In genomic region chr12:110012137-110012536, GRCh38 we compare ENCODE assay signal across 10 cellular contexts. TPM values are rescaled to one million over a fixed set of nuclear protein-coding genes. Genes with fewer than 3 reads are reported as not detected.
DNase-seq lines count a peak whose midpoint lies in the region; ATAC-seq, FAIRE-seq and TF ChIP-seq lines count a peak whose summit lies in the region.
"Had no signal": no experiment of that assay in that cellular context is flagged by ENCODE, and none has a peak within 500 bp of the region (broad histone marks: within the 10 kb centered on the region; RNA-seq: fewer than 3 reads in every experiment).

No MANE protein-coding gene starts in this region.

- CTCF ChIA-PET in OCI-LY7 (lab: Charles Lee; ENCODE audit: unreplicated experiment), result no interaction called here

- intact Hi-C loops in OCI-LY7 (cut with micrococcal nuclease; ENCODE audit: unreplicated experiment), result no loop called here
- intact Hi-C loops in heart right ventricle (cut with DNase I), result no loop called here
- intact Hi-C loops in posterior cingulate gyrus (cut with DNase I), result no loop called here

- no peak for DNase-seq in GM12891 (ENCODE audit: insufficient read length, low spot score)
- peak; percentile 80 for DNase-seq in OCI-LY7 (ENCODE audit: low spot score)
- peak; percentile 84 for DNase-seq in left lobe of liver (ENCODE audit: low spot score)
- no peak for DNase-seq in A172 (ENCODE audit: low spot score)
- no peak for DNase-seq in heart right ventricle
- DNase-seq in posterior cingulate gyrus, result no peak
- no peak for DNase-seq in foreskin melanocyte
- DNase-seq: left ventricle myocardium superior had no signal

- no peaks in the 10 kb centered on the region for H3K27me3 ChIP-seq in heart right ventricle
- H3K27me3 ChIP-seq: ascending aorta had no signal

- peak overlapping the region; percentile 3; the same call in 1 of the 2 replicates for H2AFZ ChIP-seq in OCI-LY7 (ENCODE audit: low read length)

- peak overlapping the region; percentile 64 for H3K4me3 ChIP-seq in OCI-LY7 (ENCODE audit: low read depth, low read length, poor library complexity, severe bottlenecking)
- H3K4me3 ChIP-seq in heart right ventricle, result no peak overlapping the region
- H3K4me3 ChIP-seq: ascending aorta had no signal

- POLR2A ChIA-PET in OCI-LY7 (lab: Charles Lee), result interaction anchor here (0.5 to 4.3 kb wide), 7 partner anchors 10 to 685 kb away, joined by 3 to 48 read pairs (median 12); partner anchors contain the start of gene ANKRD13A

- 88 to 97% methylated on average over 6 of the region's 6 CpGs for WGBS in heart right ventricle, 2 donors

- peak; percentile 62 for ATAC-seq in GM21390 (IDR thresholded peaks at IDR 0.05; ENCODE audit: unreplicated experiment)
- peak; percentile 93 for ATAC-seq in left lobe of liver
- no peak for ATAC-seq in heart right ventricle
- ATAC-seq: left ventricle myocardium superior had no signal

- H3K36me3 ChIP-seq in OCI-LY7 (ENCODE audit: insufficient read depth, low read length) (peaks cover 67% of the 10 kb centered on the region), heart right ventricle (peaks cover 0 to 54% (median 24%) of the 10 kb centered on the region in 9 donors)

- H4K20me1 ChIP-seq in OCI-LY7 (ENCODE audit: insufficient read depth, low read length), result no peaks in the 10 kb centered on the region

- no peaks in the 10 kb centered on the region for H3K9me2 ChIP-seq in OCI-LY7 (ENCODE audit: insufficient read depth, low read length)

- TF ChIP-seq CTCF in OCI-LY7 (conservative IDR thresholded peaks at IDR 0.05; ENCODE audit: low read length) (no peak), heart right ventricle (IDR thresholded peaks at IDR 0.05) (no peak)

- no TSS peak for BruUV-seq in OCI-LY7 (replicated peaks; lab: Mats Ljungman, UMichigan)

- H3K4me1 ChIP-seq in OCI-LY7 (ENCODE audit: insufficient read depth, low read length, poor library complexity, severe bottlenecking) (peaks cover 73% of the 10 kb centered on the region), heart right ventricle (peaks cover 0 to 40% (median 0%) of the 10 kb centered on the region in 9 donors)
- H3K4me1 ChIP-seq: ascending aorta had no signal

- H3K79me2 ChIP-seq in OCI-LY7 (ENCODE audit: insufficient read depth, low read depth, low read length), result peaks cover 86% of the 10 kb centered on the region

- H3K9me3 ChIP-seq in OCI-LY7 (ENCODE audit: low read length) (peaks cover 6% of the 10 kb centered on the region; the same call in 1 of the 2 replicates), heart right ventricle (peaks cover 0 to 7% (median 0%) of the 10 kb centered on the region in 11 donors)
- H3K9me3 ChIP-seq: ascending aorta had no signal

- H3K27ac ChIP-seq in OCI-LY7 (ENCODE audit: low read depth, low read length, poor library complexity, severe bottlenecking) (peak overlapping the region; percentile 83), heart right ventricle (peak overlapping the region in 1 of 10 donors; percentile 68)
- H3K27ac ChIP-seq: ascending aorta had no signal

- H3K4me2 ChIP-seq in OCI-LY7 (ENCODE audit: low read length), result peak overlapping the region; percentile 81

- TF ChIP-seq POLR2A in GM12891 (IDR thresholded peaks at IDR 0.05; ENCODE audit: low read depth, low read length), result no peak

- peak; percentile 72 for FAIRE-seq in GM12891 (lab: Jason Lieb, UNC)

TF ChIP-seq in GM12891, 5 proteins besides CTCF, POLR2A, EP300 and RAD21:
- TF ChIP-seq TAF1 (IDR thresholded peaks at IDR 0.05; ENCODE audit: low read depth, low read length), result no peak
- TF ChIP-seq POLR2AphosphoS5 (IDR thresholded peaks at IDR 0.05; ENCODE audit: low read depth, low read length), result no peak
- TF ChIP-seq PAX5 (IDR thresholded peaks at IDR 0.05; ENCODE audit: insufficient read depth, low read length, severe bottlenecking), result peak; percentile 54
- TF ChIP-seq SPI1 (IDR thresholded peaks at IDR 0.05; ENCODE audit: low read depth, low read length), result no peak
- TF ChIP-seq POU2F2 (IDR thresholded peaks at IDR 0.05; ENCODE audit: low read depth, low read length), result 0 out of 2 replicates have a peak, but pooled peaks have one; percentile 47
TF ChIP-seq in GM12891: peak in this region for 2.

RNA-seq across cellular contexts. Expression of gene ANKRD13A, which starts 12.9 kb away (rescaled TPM):
- 37.8 TPM for polyA plus RNA-seq in GM12891 (2012; ENCODE audit: low read depth, missing spikeins)
- total RNA-seq in OCI-LY7 (2014; rRNA removed; shearing (Covaris generic)), result 135 and 140 TPM in 2 replicates
- 208 and 216 TPM in 2 replicates for total RNA-seq in OCI-LY7 (2022)
- total RNA-seq in left lobe of liver, result 16.6 TPM
- 131 and 155 TPM in 2 replicates for total RNA-seq in A172 (2014; rRNA removed; shearing (Covaris generic))
- 10 to 100 TPM; 15.3 to 29.0 (median 18.6) TPM for total RNA-seq in heart right ventricle
- polyA plus RNA-seq in heart right ventricle, result 10 to 100 TPM; 14.0 to 25.7 TPM

RNA-seq across cellular contexts. Expression of gene GIT2, which starts 16.0 kb away (rescaled TPM):
- 24.6 TPM for polyA plus RNA-seq in GM12891 (2012; ENCODE audit: low read depth, missing spikeins)
- 57.1 and 60.6 TPM in 2 replicates for total RNA-seq in OCI-LY7 (2014; rRNA removed; shearing (Covaris generic))
- 123 and 124 TPM in 2 replicates for total RNA-seq in OCI-LY7 (2022)
- 15.5 TPM for total RNA-seq in left lobe of liver
- total RNA-seq in A172 (2014; rRNA removed; shearing (Covaris generic)), result 30.2 and 30.3 TPM in 2 replicates
- 10 to 100 TPM; 31.7 to 44.9 (median 40.1) TPM for total RNA-seq in heart right ventricle
- polyA plus RNA-seq in heart right ventricle, result 10 to 100 TPM; 17.8 to 21.5 TPM

RNA-seq across cellular contexts. Expression of gene C12orf76, which starts 36.2 kb away (rescaled TPM):
- 17.1 TPM for polyA plus RNA-seq in GM12891 (2012; ENCODE audit: low read depth, missing spikeins)
- total RNA-seq in OCI-LY7 (2014; rRNA removed; shearing (Covaris generic)), result 17.0 and 24.4 TPM in 2 replicates
- total RNA-seq in OCI-LY7 (2022) (24.1 and 36.6 TPM in 2 replicates), left lobe of liver (6.7 TPM), heart right ventricle (1 to 10 TPM; 3.7 to 8.3 (median 5.3) TPM)
- 12.9 and 18.3 TPM in 2 replicates for total RNA-seq in A172 (2014; rRNA removed; shearing (Covaris generic))
- polyA plus RNA-seq in heart right ventricle, result 1 to 10 TPM; 5.9 to 7.8 TPM

Comparison
In these comparisons a context has a peak if more than half of its experiments do, and no peak if none do; other contexts are left out.
1. DNase-seq: peak in OCI-LY7 (single experiment) and left lobe of liver (single experiment); none in GM12891 (single experiment), A172 (single experiment), heart right ventricle (0 of 2), posterior cingulate gyrus (0 of 10) and foreskin melanocyte (single experiment).
2. ATAC-seq: peak in GM21390 (single experiment) and left lobe of liver (single experiment); none in heart right ventricle (0 of 8).